8 cellular contexts compared by ENCODE assay signal in the genomic region with DNA sequence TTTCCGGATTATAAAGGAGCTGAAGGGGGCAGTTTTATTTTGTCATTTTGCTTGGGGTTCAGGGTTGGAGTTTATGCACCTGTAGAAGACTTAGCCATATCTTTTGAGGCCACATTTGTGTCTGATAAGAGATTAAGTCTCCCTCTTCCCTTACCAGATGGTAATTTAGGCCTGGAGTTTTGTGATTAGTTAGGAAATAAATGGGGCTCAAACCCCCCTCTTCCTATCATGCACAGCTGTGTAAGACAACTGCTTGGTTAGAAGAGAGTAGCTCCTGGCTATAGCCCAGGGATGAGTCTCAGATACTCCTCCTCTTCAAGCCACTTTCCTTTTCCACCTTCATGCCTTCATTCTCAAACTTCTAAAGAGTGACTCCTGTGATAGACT. TPM values are rescaled to one million over a fixed set of nuclear protein-coding genes. Genes with fewer than 3 reads are reported as not detected.
A peak's percentile ranks its signal among the peaks of the same experiment; 100 is the strongest.
DNase-seq lines count a peak whose midpoint lies in the region; ATAC-seq and TF ChIP-seq lines count a peak whose summit lies in the region.

No MANE protein-coding gene starts in this region.

- no peak overlapping the region for H2BK5ac ChIP-seq in mesenchymal stem cell (ENCODE audit: low read depth, low read length, poor library complexity, severe bottlenecking)

- peaks cover 3% of the 10 kb centered on the region for H3K36me3 Mint-ChIP-seq in brain

- no peak overlapping the region for H2BK120ac ChIP-seq in mesenchymal stem cell (ENCODE audit: low read depth, low read length)

- TF ChIP-seq CTCF in left ventricle myocardium inferior (IDR thresholded peaks at IDR 0.05; ENCODE audit: borderline replicate concordance) (no peak), brain (conservative IDR thresholded peaks at IDR 0.05) (no peak), GM20000 (IDR thresholded peaks at IDR 0.05; ENCODE audit: extremely low read depth, missing control alignments) (no peak)

- peak overlapping the region; percentile 98 for H2AFZ ChIP-seq in mesenchymal stem cell (ENCODE audit: low read depth, low read length)

- H3K14ac ChIP-seq in mesenchymal stem cell (ENCODE audit: low read length in 2 of 2) = no peak overlapping the region

- no peak for DNase-seq in left ventricle myocardium inferior
- no peak for DNase-seq in left ventricle myocardium superior
- peak; percentile 3 for DNase-seq in mesenchymal stem cell
- no peak for DNase-seq in GM20000 (ENCODE audit: low spot score)
- DNase-seq in NCI-H345 (lab: John Stamatoyannopoulos, UW) = no peak

- no peak overlapping the region for H3K23ac ChIP-seq in mesenchymal stem cell (ENCODE audit: low read length in 2 of 2)

- peaks cover 23% of the 10 kb centered on the region for H3K4me1 Mint-ChIP-seq in brain

- peak overlapping the region; percentile 82 to 99 (median 90) for H3K4me3 Mint-ChIP-seq in brain

- H3K9me3 Mint-ChIP-seq in brain = peaks cover 4 to 12% (median 9%) of the 10 kb centered on the region in 5 experiments

- H3K4me2 ChIP-seq in mesenchymal stem cell (ENCODE audit: low read length, poor library complexity, severe bottlenecking) = peak overlapping the region; percentile 100

- ATAC-seq in left ventricle myocardium superior (no peak), HG03442 (IDR thresholded peaks at IDR 0.05; ENCODE audit: unreplicated experiment) (no peak)

- H3K9me3 ChIP-seq in left ventricle myocardium inferior (replicated peaks) (peaks cover 11% of the 10 kb centered on the region), mesenchymal stem cell (ENCODE audit: control insufficient read depth, low read length) (peaks cover 12% of the 10 kb centered on the region)

- peaks cover 10% of the 10 kb centered on the region for H3K79me1 ChIP-seq in mesenchymal stem cell (replicated peaks; ENCODE audit: low read length, poor library complexity, severe bottlenecking)

- H3K9ac ChIP-seq in mesenchymal stem cell (ENCODE audit: low read length) = peak overlapping the region; percentile 80

- H3K27me3 ChIP-seq in left ventricle myocardium inferior (ENCODE audit: low read depth) (no peaks in the 10 kb centered on the region), mesenchymal stem cell (ENCODE audit: control insufficient read depth in 1 of 2, insufficient read depth in 1 of 2, low read length in 2 of 2) (peaks cover 0 to 3% of the 10 kb centered on the region in 2 experiments)

- no peak overlapping the region for H2AK5ac ChIP-seq in mesenchymal stem cell (ENCODE audit: low read length, severe bottlenecking)

- H4K8ac ChIP-seq in mesenchymal stem cell (ENCODE audit: low read length) = no peak overlapping the region

- H2BK15ac ChIP-seq in mesenchymal stem cell (ENCODE audit: low read depth, poor library complexity, severe bottlenecking) = no peak overlapping the region

- H3K36me3 ChIP-seq in left ventricle myocardium inferior = peaks cover 3% of the 10 kb centered on the region
- H3K36me3 ChIP-seq in mesenchymal stem cell (ENCODE audit: control insufficient read depth in 1 of 2, insufficient read depth in 2 of 2, low read depth in 1 of 2, low read length in 2 of 2) = peaks cover 0 to 8% of the 10 kb centered on the region in 2 experiments
- H3K36me3 ChIP-seq in urinary bladder (ENCODE audit: insufficient read depth) = no peaks in the 10 kb centered on the region

- no peak overlapping the region for H4K91ac ChIP-seq in mesenchymal stem cell (ENCODE audit: low read length)

- H3K18ac ChIP-seq in mesenchymal stem cell (ENCODE audit: low read depth in 1 of 2, low read length in 2 of 2) = no peak overlapping the region

- H3K27me3 Mint-ChIP-seq in brain = peaks cover 20% of the 10 kb centered on the region

- no CpG with 5 or more reads among the region's 1 CpG for WGBS in mesenchymal stem cell
- WGBS in urinary bladder = 3% methylated on average over 1 of the region's 1 CpG

- no peak overlapping the region for H3K4ac ChIP-seq in mesenchymal stem cell (ENCODE audit: low read depth in 1 of 2, low read length in 2 of 2)

- peak overlapping the region; percentile 99 for H3K27ac ChIP-seq in left ventricle myocardium inferior (replicated peaks)
- H3K27ac ChIP-seq in mesenchymal stem cell (ENCODE audit: low read length, poor library complexity, severe bottlenecking) = no peak overlapping the region
- H3K27ac ChIP-seq in urinary bladder (ENCODE audit: low read depth) = peak overlapping the region; percentile 84

- H3K4me3 ChIP-seq in left ventricle myocardium inferior = peak overlapping the region; percentile 98
- peak overlapping the region; percentile 62 to 88 for H3K4me3 ChIP-seq in mesenchymal stem cell (ENCODE audit: insufficient read depth in 1 of 2, low read depth in 1 of 2, low read length in 2 of 2)
- H3K4me3 ChIP-seq in urinary bladder (ENCODE audit: low read depth, low read length) = peak overlapping the region; percentile 79

- peak overlapping the region; percentile 12 to 86 (median 84) for H3K27ac Mint-ChIP-seq in brain

- H2BK12ac ChIP-seq in mesenchymal stem cell (ENCODE audit: low read length in 2 of 2) = no peak overlapping the region

- peaks cover 33% of the 10 kb centered on the region for H3K4me1 ChIP-seq in left ventricle myocardium inferior
- peaks cover 2% of the 10 kb centered on the region for H3K4me1 ChIP-seq in mesenchymal stem cell (ENCODE audit: control insufficient read depth, insufficient read depth, low read depth, low read length)
- H3K4me1 ChIP-seq in urinary bladder (ENCODE audit: insufficient read depth) = no peaks in the 10 kb centered on the region

- intact Hi-C loops in left ventricle myocardium inferior (cut with micrococcal nuclease) = no loop called here
- intact Hi-C loops in left ventricle myocardium superior (cut with micrococcal nuclease) = no loop called here

RNA-seq across cellular contexts. Expression of a gene that starts 0.8 kb away (rescaled TPM):
- 14.2 TPM for total RNA-seq in left ventricle myocardium inferior
- 16.8 TPM for total RNA-seq in left ventricle myocardium superior
- polyA plus RNA-seq in brain (ENCODE audit: insufficient read depth, low read depth, low replicate concordance) = 24.8 TPM
- 15.6 TPM for polyA plus RNA-seq in mesenchymal stem cell (2013, experiment 1 of 2)
- 15.0 TPM for polyA plus RNA-seq in mesenchymal stem cell (2013, experiment 2 of 2)
- total RNA-seq in urinary bladder = 5.5 TPM
- 13.0 TPM for polyA plus RNA-seq in urinary bladder
